Comparison of ENCODE assay signal across 21 cellular contexts in genomic region chr13:21445759-21446158, GRCh38.
"Had no signal": no experiment of that assay in that cellular context is flagged by ENCODE, and none has a peak within 500 bp of the region (broad histone marks: within the 10 kb centered on the region; RNA-seq: fewer than 3 reads in every experiment).

No MANE protein-coding gene starts in this region.

- H3K27me3 ChIP-seq: tibial nerve had no signal

- H3K4me3 ChIP-seq: tibial nerve had no signal

- H3K27me3 Mint-ChIP-seq: activated CD4-positive, alpha-beta memory T cell treated with anti-CD3 and anti-CD28 coated beads, Interleukin-2, amount 10 ng/mL, durations not matched to agents 7 days and 5 days; activated CD4-positive, alpha-beta T cell treated with anti-CD3 and anti-CD28 coated beads, Interleukin-2, amount 10 ng/mL, durations not matched to agents 24 days and 14 days; activated naive CD8-positive, alpha-beta T cell; central memory CD8-positive, alpha-beta T cell; naive thymus-derived CD8-positive, alpha-beta T cell had no signal

- H3K27ac ChIP-seq: tibial nerve, VCaP had no signal

- H3K9me3 Mint-ChIP-seq: central memory CD8-positive, alpha-beta T cell had no signal

- H3K9me3 ChIP-seq: tibial nerve had no signal

- H3K36me3 ChIP-seq: tibial nerve had no signal

- H3K4me3 Mint-ChIP-seq: activated CD4-positive, alpha-beta memory T cell treated with anti-CD3 and anti-CD28 coated beads, Interleukin-2, amount 10 ng/mL, durations not matched to agents 7 days and 5 days; activated CD4-positive, alpha-beta T cell treated with anti-CD3 and anti-CD28 coated beads, Interleukin-2, amount 10 ng/mL, durations not matched to agents 24 days and 14 days; activated naive CD8-positive, alpha-beta T cell; central memory CD8-positive, alpha-beta T cell had no signal

- DNase-seq: activated CD4-positive, alpha-beta memory T cell treated with anti-CD3 and anti-CD28 coated beads, Interleukin-2, amount 10 ng/mL, durations not matched to agents 7 days and 5 days; activated CD4-positive, alpha-beta T cell treated with anti-CD3 and anti-CD28 coated beads, Interleukin-2, amount 10 ng/mL, durations not matched to agents 24 days and 14 days; activated CD4-positive, CD25-positive, alpha-beta regulatory T cell treated with anti-CD3 and anti-CD28 coated beads, Interleukin-2, amount 50 U/mL, for 72 hours; activated CD8-positive, alpha-beta memory T cell treated with anti-CD3 and anti-CD28 coated beads, Interleukin-2, amount 50 U/mL, for 48 hours; activated T-cell treated with anti-CD3 and anti-CD28 coated beads, Interleukin-2, amount 50 U/mL, for 48 hours; anterior cingulate cortex; dermis blood vessel endothelial cell; effector CD4-positive, alpha-beta T cell; left colon; midbrain; naive thymus-derived CD8-positive, alpha-beta T cell; right cardiac atrium; stimulated activated CD4-positive, alpha-beta T cell treated with anti-CD3 and anti-CD28 coated beads, Interleukin-15, amount 100 ng/mL, for 24 hours; stimulated activated CD4-positive, alpha-beta T cell treated with anti-CD3 and anti-CD28 coated beads, Interleukin-2, amount 100 ng/mL, for 24 hours; stimulated activated naive CD4-positive, alpha-beta T cell; T-helper 1 cell had no signal

- ATAC-seq: left colon; naive thymus-derived CD8-positive, alpha-beta T cell; right cardiac atrium had no signal

- H3K27ac Mint-ChIP-seq: activated CD4-positive, alpha-beta memory T cell treated with anti-CD3 and anti-CD28 coated beads, Interleukin-2, amount 10 ng/mL, durations not matched to agents 7 days and 5 days; activated CD4-positive, alpha-beta T cell treated with anti-CD3 and anti-CD28 coated beads, Interleukin-2, amount 10 ng/mL, durations not matched to agents 24 days and 14 days; activated naive CD8-positive, alpha-beta T cell; activated T-helper 2 cell treated with anti-CD3 and anti-CD28 coated beads, Interferon-gamma antibody, Interleukin-2, Interleukin-4, amounts not matched to agents 10 μg/mL and 5 μg/mL and 100 μg/mL, durations not matched to agents 14 hours and 24 hours and 36 hours had no signal
